In the genomic region with DNA sequence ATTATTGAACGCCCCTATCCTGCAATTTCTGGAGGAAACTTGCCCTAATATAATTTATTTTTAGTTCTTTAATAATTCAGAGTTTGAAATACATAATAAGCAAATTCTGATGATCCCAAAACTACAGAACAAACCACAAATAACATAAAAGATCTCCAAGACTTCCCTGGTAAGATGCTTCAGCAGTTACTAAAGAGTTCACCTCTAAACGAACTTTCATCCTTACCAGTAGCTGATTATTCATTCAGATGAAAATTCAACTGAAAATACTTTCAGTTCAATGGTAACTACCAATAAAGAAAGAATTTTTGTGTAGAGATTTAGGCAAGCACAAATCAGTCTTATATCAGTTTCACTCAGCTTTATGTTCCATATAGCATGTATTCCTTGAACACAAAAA, we compare ENCODE assay signal across 29 cellular contexts.
"Had no signal": no experiment of that assay in that cellular context is flagged by ENCODE, and none has a peak within 500 bp of the region (broad histone marks: within the 10 kb centered on the region; RNA-seq: fewer than 3 reads in every experiment).

No MANE protein-coding gene starts in this region.

- H3K4me3 ChIP-seq: breast epithelium, Peyer's patch had no signal

- ATAC-seq: activated CD8-positive, alpha-beta T cell treated with anti-CD3 and anti-CD28 coated beads for 36 hours; activated T-cell treated with anti-CD3 and anti-CD28 coated beads, Interleukin-2, amount 50 U/mL, for 72 hours; activated T-helper 17 cell treated with anti-CD3 and anti-CD28 coated beads, Interleukin-2, amount 50 U/mL, for 72 hours had no signal

- H3K36me3 ChIP-seq: breast epithelium, Peyer's patch had no signal

- H3K27me3 ChIP-seq: breast epithelium, Peyer's patch had no signal

- DNase-seq: activated CD4-positive, alpha-beta T cell treated with anti-CD3 and anti-CD28 coated beads, Interleukin-2, amount 10 ng/mL, durations not matched to agents 24 days and 14 days; activated CD4-positive, alpha-beta T cell treated with anti-CD3 and anti-CD28 coated beads, Interleukin-2, amount 50 U/mL, for 4 hours; activated CD8-positive, alpha-beta T cell treated with anti-CD3 and anti-CD28 coated beads for 36 hours; activated effector memory CD4-positive, alpha-beta T cell treated with anti-CD3 and anti-CD28 coated beads, Interleukin-2, amount 50 U/mL, for 16 hours; activated naive CD4-positive, alpha-beta T cell; activated naive CD4-positive, alpha-beta T cell treated with anti-CD3 and anti-CD28 coated beads, Interleukin-2, amount 50 U/mL, for 16 hours; activated naive CD8-positive, alpha-beta T cell treated with anti-CD3 and anti-CD28 coated beads for 36 hours; activated T-cell treated with anti-CD3 and anti-CD28 coated beads, Interleukin-2, amount 50 U/mL, for 1 hour; activated T-cell treated with anti-CD3 and anti-CD28 coated beads, Interleukin-2, amount 50 U/mL, for 72 hours; amniotic stem cell; aorta; Karpas-422; KBM-7; NCI-H1048; NCI-H1105 treated with DMSO at 0.1 percent for 48 hours; NCI-H1436; NCI-H1694; NCI-H2029; NCI-H345; NCI-H510A; NCI-H526; NCI-H748 treated with DMSO at 0.1 percent for 48 hours; NK-92 treated with Interleukin-12 subunit alpha and Interleukin-12 subunit beta, amount 100 ng/mL, for 24 hours; PC-3; Peyer's patch; RPMI8226; SHP77 treated with DMSO at 0.1 percent for 48 hours had no signal

- H3K4me1 ChIP-seq: breast epithelium had no signal

- H3K27ac ChIP-seq: breast epithelium, Peyer's patch had no signal

- H3K9me3 ChIP-seq: breast epithelium, Peyer's patch had no signal
